In the genomic region with DNA sequence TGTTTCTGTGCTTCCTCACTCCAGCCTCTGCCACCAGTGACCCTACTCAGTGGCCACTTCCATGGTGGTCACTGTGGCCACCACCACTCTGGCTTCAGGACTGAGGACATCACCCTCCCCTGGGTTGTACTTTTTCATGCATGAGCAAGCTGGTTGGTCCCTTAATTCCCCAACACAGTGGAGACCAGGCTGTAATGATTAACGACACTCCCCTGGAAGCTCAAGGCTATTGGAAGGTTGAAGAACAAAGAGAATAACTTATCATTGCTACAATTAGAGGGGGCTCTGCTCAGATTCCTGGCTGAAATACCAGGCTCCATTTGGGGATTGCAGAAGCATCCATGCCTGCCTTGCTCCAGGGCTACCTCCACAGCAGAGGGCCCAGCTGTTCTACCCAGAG, we compare ENCODE assay signal across 23 cellular contexts. TPM values are rescaled to one million over a fixed set of nuclear protein-coding genes. Genes with fewer than 3 reads are reported as not detected.
"Had no signal": no experiment of that assay in that cellular context is flagged by ENCODE, and none has a peak within 500 bp of the region (broad histone marks: within the 10 kb centered on the region; RNA-seq: fewer than 3 reads in every experiment).

No MANE protein-coding gene starts in this region.

- H3K27ac ChIP-seq: gastrocnemius medialis, left lung, prostate gland, sigmoid colon, SK-N-MC, spleen had no signal

- H3K9me3 ChIP-seq: gastrocnemius medialis, heart left ventricle, left lung, prostate gland, sigmoid colon, spleen had no signal

- H3K27me3 Mint-ChIP-seq: activated CD8-positive, alpha-beta memory T cell treated with anti-CD3 and anti-CD28 coated beads, Interleukin-2, amount 10 ng/mL, durations not matched to agents 7 days and 5 days had no signal

- H3K27ac Mint-ChIP-seq: activated CD8-positive, alpha-beta memory T cell treated with anti-CD3 and anti-CD28 coated beads, Interleukin-2, amount 10 ng/mL, durations not matched to agents 7 days and 5 days; endodermal cell had no signal

- H3K4me3 Mint-ChIP-seq: activated CD8-positive, alpha-beta memory T cell treated with anti-CD3 and anti-CD28 coated beads, Interleukin-2, amount 10 ng/mL, durations not matched to agents 7 days and 5 days; endodermal cell; naive B cell had no signal

- ATAC-seq: activated CD8-positive, alpha-beta memory T cell treated with anti-CD3 and anti-CD28 coated beads, Interleukin-2, amount 10 ng/mL, durations not matched to agents 7 days and 5 days; gastrocnemius medialis; heart left ventricle; left lung had no signal

- H3K36me3 Mint-ChIP-seq: naive B cell had no signal

- H3K36me3 ChIP-seq: gastrocnemius medialis, prostate gland had no signal

- H3K4me3 ChIP-seq: gastrocnemius medialis, heart left ventricle, left lung, prostate gland, sigmoid colon, SK-N-MC, spleen had no signal

- H3K4me1 Mint-ChIP-seq: endodermal cell had no signal

- H3K9me3 Mint-ChIP-seq: naive B cell had no signal

- DNase-seq: activated CD4-positive, alpha-beta T cell treated with anti-CD3 and anti-CD28 coated beads, Interleukin-2, amount 50 U/mL, for 4 hours; activated CD4-positive, CD25-positive, alpha-beta regulatory T cell treated with anti-CD3 and anti-CD28 coated beads, Interleukin-2, amount 50 U/mL, for 72 hours; activated CD8-positive, alpha-beta memory T cell treated with anti-CD3 and anti-CD28 coated beads, Interleukin-2, amount 10 ng/mL, durations not matched to agents 7 days and 5 days; activated effector memory CD4-positive, alpha-beta T cell treated with anti-CD3 and anti-CD28 coated beads, Interleukin-2, amount 50 U/mL, for 16 hours; activated T-cell treated with anti-CD3 and anti-CD28 coated beads, Interleukin-2, amount 50 U/mL, for 1 hour; erythroblast; gastrocnemius medialis; heart left ventricle; left lung; naive B cell; occipital lobe; spleen; stimulated activated CD4-positive, alpha-beta T cell treated with anti-CD3 and anti-CD28 coated beads, Interleukin-1b, Interleukin-23, amount 100 ng/mL, for 48 hours; T1000 had no signal

- H3K27me3 ChIP-seq: gastrocnemius medialis, heart left ventricle, left lung, sigmoid colon, spleen had no signal

- H3K4me1 ChIP-seq: prostate gland, sigmoid colon had no signal

RNA-seq across cellular contexts. Expression of a gene that starts 16.1 kb away (rescaled TPM):
- total RNA-seq: chondrocyte, dermis microvascular lymphatic vessel endothelial cell, endodermal cell, gastrocnemius medialis, mononuclear cell, occipital lobe had no signal

RNA-seq across cellular contexts. Expression of a gene that starts 41.2 kb away (rescaled TPM):
- total RNA-seq: astrocyte, bronchial epithelial cell, chondrocyte, dermis microvascular lymphatic vessel endothelial cell, occipital lobe, prostate gland had no signal

RNA-seq across cellular contexts. Expression of a gene that starts 56.1 kb away (rescaled TPM):
- total RNA-seq: bronchial epithelial cell, dermis microvascular lymphatic vessel endothelial cell had no signal
